Comparison of ENCODE assay signal across 1 cellular context in the genomic region with DNA sequence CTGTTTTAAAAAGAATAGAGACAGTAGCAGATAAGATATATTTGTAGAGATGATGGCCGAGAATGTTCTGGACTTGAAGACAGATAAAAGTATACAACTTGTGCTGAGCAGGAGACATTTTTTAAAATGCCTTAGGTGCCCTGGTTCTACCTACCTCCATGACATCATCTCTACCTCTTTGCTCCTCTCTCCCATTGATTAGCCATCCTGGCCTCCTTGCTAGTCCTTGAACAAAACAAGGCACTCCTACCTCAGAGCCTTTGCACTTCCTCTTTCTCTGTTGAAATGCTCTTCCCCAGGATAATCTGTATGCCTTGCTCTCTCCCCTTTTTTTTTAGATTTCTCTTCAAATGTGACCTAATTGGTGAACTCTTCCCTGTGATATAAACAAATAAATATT.
TF ChIP-seq lines count a peak whose summit lies in the region.

No MANE protein-coding gene starts in this region.

TF ChIP-seq in HEK293, 187 proteins besides CTCF, POLR2A, EP300 and RAD21 (continued from another document):
- TF ChIP-seq, protein P1, sequence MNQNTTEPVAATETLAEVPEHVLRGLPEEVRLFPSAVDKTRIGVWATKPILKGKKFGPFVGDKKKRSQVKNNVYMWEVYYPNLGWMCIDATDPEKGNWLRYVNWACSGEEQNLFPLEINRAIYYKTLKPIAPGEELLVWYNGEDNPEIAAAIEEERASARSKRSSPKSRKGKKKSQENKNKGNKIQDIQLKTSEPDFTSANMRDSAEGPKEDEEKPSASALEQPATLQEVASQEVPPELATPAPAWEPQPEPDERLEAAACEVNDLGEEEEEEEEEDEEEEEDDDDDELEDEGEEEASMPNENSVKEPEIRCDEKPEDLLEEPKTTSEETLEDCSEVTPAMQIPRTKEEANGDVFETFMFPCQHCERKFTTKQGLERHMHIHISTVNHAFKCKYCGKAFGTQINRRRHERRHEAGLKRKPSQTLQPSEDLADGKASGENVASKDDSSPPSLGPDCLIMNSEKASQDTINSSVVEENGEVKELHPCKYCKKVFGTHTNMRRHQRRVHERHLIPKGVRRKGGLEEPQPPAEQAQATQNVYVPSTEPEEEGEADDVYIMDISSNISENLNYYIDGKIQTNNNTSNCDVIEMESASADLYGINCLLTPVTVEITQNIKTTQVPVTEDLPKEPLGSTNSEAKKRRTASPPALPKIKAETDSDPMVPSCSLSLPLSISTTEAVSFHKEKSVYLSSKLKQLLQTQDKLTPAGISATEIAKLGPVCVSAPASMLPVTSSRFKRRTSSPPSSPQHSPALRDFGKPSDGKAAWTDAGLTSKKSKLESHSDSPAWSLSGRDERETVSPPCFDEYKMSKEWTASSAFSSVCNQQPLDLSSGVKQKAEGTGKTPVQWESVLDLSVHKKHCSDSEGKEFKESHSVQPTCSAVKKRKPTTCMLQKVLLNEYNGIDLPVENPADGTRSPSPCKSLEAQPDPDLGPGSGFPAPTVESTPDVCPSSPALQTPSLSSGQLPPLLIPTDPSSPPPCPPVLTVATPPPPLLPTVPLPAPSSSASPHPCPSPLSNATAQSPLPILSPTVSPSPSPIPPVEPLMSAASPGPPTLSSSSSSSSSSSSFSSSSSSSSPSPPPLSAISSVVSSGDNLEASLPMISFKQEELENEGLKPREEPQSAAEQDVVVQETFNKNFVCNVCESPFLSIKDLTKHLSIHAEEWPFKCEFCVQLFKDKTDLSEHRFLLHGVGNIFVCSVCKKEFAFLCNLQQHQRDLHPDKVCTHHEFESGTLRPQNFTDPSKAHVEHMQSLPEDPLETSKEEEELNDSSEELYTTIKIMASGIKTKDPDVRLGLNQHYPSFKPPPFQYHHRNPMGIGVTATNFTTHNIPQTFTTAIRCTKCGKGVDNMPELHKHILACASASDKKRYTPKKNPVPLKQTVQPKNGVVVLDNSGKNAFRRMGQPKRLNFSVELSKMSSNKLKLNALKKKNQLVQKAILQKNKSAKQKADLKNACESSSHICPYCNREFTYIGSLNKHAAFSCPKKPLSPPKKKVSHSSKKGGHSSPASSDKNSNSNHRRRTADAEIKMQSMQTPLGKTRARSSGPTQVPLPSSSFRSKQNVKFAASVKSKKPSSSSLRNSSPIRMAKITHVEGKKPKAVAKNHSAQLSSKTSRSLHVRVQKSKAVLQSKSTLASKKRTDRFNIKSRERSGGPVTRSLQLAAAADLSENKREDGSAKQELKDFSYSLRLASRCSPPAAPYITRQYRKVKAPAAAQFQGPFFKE (tag by site-specific recombination; IDR thresholded peaks at IDR 0.05; ENCODE audit: borderline replicate concordance) = no peak
- TF ChIP-seq ZSCAN30 (tag by site-specific recombination; IDR thresholded peaks at IDR 0.05) (no peak), ZNF292 (tag by site-specific recombination; IDR thresholded peaks at IDR 0.05; ENCODE audit: borderline replicate concordance, low read depth) (no peak), ZNF473 (tag by site-specific recombination; IDR thresholded peaks at IDR 0.05) (no peak)
